34 cellular contexts compared by ENCODE assay signal in genomic region chr5:153511632-153512031, GRCh38. TPM values are rescaled to one million over a fixed set of nuclear protein-coding genes. Genes with fewer than 3 reads are reported as not detected.
"Had no signal": no experiment of that assay in that cellular context is flagged by ENCODE, and none has a peak within 500 bp of the region (broad histone marks: within the 10 kb centered on the region; RNA-seq: fewer than 3 reads in every experiment).

No MANE protein-coding gene starts in this region.

- ATAC-seq: activated CD4-positive, CD25-positive, alpha-beta regulatory T cell treated with anti-CD3 and anti-CD28 coated beads, Interleukin-2, amount 50 U/mL, for 24 hours; activated CD8-positive, alpha-beta T cell treated with anti-CD3 and anti-CD28 coated beads for 36 hours; activated T-cell treated with anti-CD3 and anti-CD28 coated beads, Interleukin-2, amount 50 U/mL, for 4 hours; activated T-helper 17 cell treated with anti-CD3 and anti-CD28 coated beads, Interleukin-2, amount 50 U/mL, for 72 hours; esophagus mucosa; foreskin keratinocyte; gastrocnemius medialis; heart left ventricle; T-helper 17 cell had no signal

- H3K36me3 ChIP-seq: brain microvascular endothelial cell, gastrocnemius medialis, heart left ventricle, WERI-Rb-1 had no signal

- H3K27me3 Mint-ChIP-seq: activated B cell treated with CpG ODN at 0.5 μM for 24 hours; activated CD8-positive, alpha-beta T cell treated with anti-CD3 and anti-CD28 coated beads for 36 hours; activated T-helper 17 cell treated with anti-CD3 and anti-CD28 coated beads, Interleukin-2, amount 50 U/mL, for 72 hours; dendritic cell treated with granulocyte-macrophage colony-stimulating factor and Interleukin-4, amounts not matched to agents 40 ng/mL and 50 ng/mL, for 4 days; T-helper 17 cell had no signal

- H3K4me3 ChIP-seq: coronary artery, dorsolateral prefrontal cortex, gastrocnemius medialis, heart left ventricle had no signal

- H3K4me3 Mint-ChIP-seq: activated B cell treated with CpG ODN at 0.5 μM for 24 hours; activated CD8-positive, alpha-beta T cell treated with anti-CD3 and anti-CD28 coated beads for 36 hours; activated naive CD8-positive, alpha-beta T cell; activated T-cell treated with anti-CD3 and anti-CD28 coated beads, Interleukin-2, amount 50 U/mL, for 4 hours; activated T-helper 17 cell treated with anti-CD3 and anti-CD28 coated beads, Interleukin-2, amount 50 U/mL, for 72 hours; dendritic cell treated with granulocyte-macrophage colony-stimulating factor and Interleukin-4, amounts not matched to agents 40 ng/mL and 50 ng/mL, for 4 days; endodermal cell; T-helper 17 cell; T-helper 2 cell treated with Interferon-gamma antibody and Interleukin-4, amounts not matched to agents 5 μg/mL and 100 μg/mL, for 36 hours had no signal

- H3K4me1 ChIP-seq: foreskin keratinocyte, gastrocnemius medialis had no signal

- FAIRE-seq: astrocyte had no signal

- H3K27ac ChIP-seq: brain microvascular endothelial cell, coronary artery, foreskin keratinocyte, gastrocnemius medialis, heart left ventricle, WERI-Rb-1 had no signal

- H3K4me1 Mint-ChIP-seq: activated B cell treated with CpG ODN at 0.5 μM for 24 hours; activated T-helper 17 cell treated with anti-CD3 and anti-CD28 coated beads, Interleukin-2, amount 50 U/mL, for 72 hours; T-helper 17 cell had no signal

- DNase-seq: activated B cell treated with CpG ODN at 0.5 μM for 24 hours; activated CD4-positive, alpha-beta T cell treated with anti-CD3 and anti-CD28 coated beads for 48 hours; activated CD4-positive, alpha-beta T cell treated with anti-CD3 and anti-CD28 coated beads, Interleukin-2, amount 50 U/mL, for 1 hour; activated CD4-positive, alpha-beta T cell treated with anti-CD3 and anti-CD28 coated beads, Interleukin-2, amount 50 U/mL, for 48 hours; activated CD8-positive, alpha-beta memory T cell treated with anti-CD3 and anti-CD28 coated beads for 24 hours; activated CD8-positive, alpha-beta T cell treated with anti-CD3 and anti-CD28 coated beads for 36 hours; activated effector memory CD4-positive, alpha-beta T cell treated with Interleukin-2 at 50 U/mL for 16 hours; activated gamma-delta T cell treated with Interleukin-2 at 50 U/mL for 16 hours; activated naive CD4-positive, alpha-beta T cell treated with anti-CD3 and anti-CD28 coated beads, Interleukin-2, amount 50 U/mL, for 16 hours; activated naive CD4-positive, alpha-beta T cell treated with Interleukin-2 at 50 U/mL for 16 hours; activated T-cell treated with anti-CD3 and anti-CD28 coated beads, Interleukin-2, amount 50 U/mL, for 4 hours; amniotic stem cell; brain microvascular endothelial cell; cerebellar nuclear complex; effector memory CD4-positive, alpha-beta T cell; endodermal cell; foreskin keratinocyte; gastrocnemius medialis; glutamatergic neuron; heart left ventricle; T-helper 1 cell; T-helper 17 cell; T1000; WERI-Rb-1 had no signal

- H3K36me3 Mint-ChIP-seq: activated naive CD8-positive, alpha-beta T cell had no signal

- H3K9me3 Mint-ChIP-seq: activated CD8-positive, alpha-beta T cell treated with anti-CD3 and anti-CD28 coated beads for 36 hours; activated T-cell treated with anti-CD3 and anti-CD28 coated beads, Interleukin-2, amount 50 U/mL, for 4 hours; dendritic cell treated with granulocyte-macrophage colony-stimulating factor and Interleukin-4, amounts not matched to agents 40 ng/mL and 50 ng/mL, for 4 days; T-helper 2 cell treated with Interferon-gamma antibody and Interleukin-4, amounts not matched to agents 5 μg/mL and 100 μg/mL, for 36 hours had no signal

- H3K9me3 ChIP-seq: gastrocnemius medialis had no signal

- H3K27ac Mint-ChIP-seq: activated B cell treated with CpG ODN at 0.5 μM for 24 hours; activated CD8-positive, alpha-beta T cell treated with anti-CD3 and anti-CD28 coated beads for 36 hours; activated naive CD8-positive, alpha-beta T cell; activated T-helper 17 cell treated with anti-CD3 and anti-CD28 coated beads, Interleukin-2, amount 50 U/mL, for 72 hours; dendritic cell treated with granulocyte-macrophage colony-stimulating factor and Interleukin-4, amounts not matched to agents 40 ng/mL and 50 ng/mL, for 4 days; endodermal cell; T-helper 17 cell; T-helper 2 cell treated with Interferon-gamma antibody and Interleukin-4, amounts not matched to agents 5 μg/mL and 100 μg/mL, for 36 hours had no signal

- H3K27me3 ChIP-seq: brain microvascular endothelial cell, dorsolateral prefrontal cortex, foreskin keratinocyte, gastrocnemius medialis, heart left ventricle had no signal

RNA-seq across cellular contexts. Expression of gene GRIA1, which starts 21.2 kb away (rescaled TPM):
- total RNA-seq: activated B cell treated with CpG ODN at 0.5 μM for 24 hours; activated CD8-positive, alpha-beta T cell treated with anti-CD3 and anti-CD28 coated beads for 36 hours; activated T-cell treated with anti-CD3 and anti-CD28 coated beads, Interleukin-2, amount 50 U/mL, for 4 hours; activated T-helper 17 cell treated with anti-CD3 and anti-CD28 coated beads, Interleukin-2, amount 50 U/mL, for 72 hours; epithelial cell of proximal tubule; esophagus mucosa; T-helper 17 cell had no signal
